ENCODE assay signal across 9 cellular contexts in the genomic region with DNA sequence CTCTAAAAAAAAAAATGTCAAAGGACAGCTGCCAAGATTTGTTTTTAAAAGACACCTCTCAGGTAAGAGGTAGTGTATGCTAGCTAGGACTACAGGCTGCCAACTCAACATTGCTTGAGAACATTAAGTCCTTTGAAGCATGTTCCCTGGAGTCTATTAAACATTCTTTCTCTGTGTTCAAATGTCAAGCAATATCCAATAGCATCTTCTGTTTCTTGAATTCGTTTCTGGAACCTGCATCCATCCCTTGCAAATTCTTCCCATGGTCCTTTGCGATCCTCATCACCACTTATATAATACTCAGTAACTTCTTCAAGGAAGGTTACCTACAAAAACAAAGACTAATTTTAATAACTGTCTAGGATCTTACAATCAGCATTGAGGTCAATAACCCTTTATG. TPM values are rescaled to one million over a fixed set of nuclear protein-coding genes. Genes with fewer than 3 reads are reported as not detected.
DNase-seq lines count a peak whose midpoint lies in the region; ATAC-seq and TF ChIP-seq lines count a peak whose summit lies in the region.
"Had no signal": no experiment of that assay in that cellular context is flagged by ENCODE, and none has a peak within 500 bp of the region (broad histone marks: within the 10 kb centered on the region; RNA-seq: fewer than 3 reads in every experiment).

No MANE protein-coding gene starts in this region.

- peak overlapping the region; percentile 99 for H3K4me3 Mint-ChIP-seq in natural killer cell treated with Interleukin-12 subunit alpha and Interleukin-12 subunit beta and Interleukin-15 and Interleukin-18, amount 100 ng/mL, for 72 hours

- no peak for TF ChIP-seq POLR2A in breast epithelium (IDR thresholded peaks at IDR 0.05)

- TF ChIP-seq CTCF in breast epithelium (IDR thresholded peaks at IDR 0.05) (no peak), foreskin keratinocyte (conservative IDR thresholded peaks at IDR 0.05) (no peak)

- no peaks in the 10 kb centered on the region for H3K27me3 ChIP-seq in BLaER1 treated with 17β-estradiol and CSF1 and Interleukin-3, amounts not matched to agents 10 nM and 100 nM
- no peaks in the 10 kb centered on the region for H3K27me3 ChIP-seq in HUES6 (ENCODE audit: control insufficient read depth, insufficient read depth, low read length)
- H3K27me3 ChIP-seq in breast epithelium: no peaks in the 10 kb centered on the region
- H3K27me3 ChIP-seq in foreskin keratinocyte: no peaks in the 10 kb centered on the region

- DNase-seq in breast epithelium (ENCODE audit: low spot score in 2 of 2) (peak in 1 of 2 donors; percentile 53), left lobe of liver (ENCODE audit: low spot score) (no peak), foreskin keratinocyte (no peak)
- no peak for DNase-seq in natural killer cell treated with Interleukin-12 subunit alpha and Interleukin-12 subunit beta and Interleukin-15 and Interleukin-18, amount 100 ng/mL, for 72 hours (ENCODE audit: low spot score)
- DNase-seq: SHP77 had no signal

- H3K27me3 Mint-ChIP-seq in natural killer cell treated with Interleukin-12 subunit alpha and Interleukin-12 subunit beta and Interleukin-15 and Interleukin-18, amount 100 ng/mL, for 72 hours: no peaks in the 10 kb centered on the region

- ATAC-seq in natural killer cell treated with Interleukin-12 subunit alpha and Interleukin-12 subunit beta and Interleukin-15 and Interleukin-18, amount 100 ng/mL, for 72 hours: no peak
- ATAC-seq in GM19328 (IDR thresholded peaks at IDR 0.05; ENCODE audit: unreplicated experiment) (no peak), left lobe of liver (no peak), foreskin keratinocyte (no peak), HG03045 (IDR thresholded peaks at IDR 0.05; ENCODE audit: unreplicated experiment) (no peak)

- peaks cover 93 to 100% (median 100%) of the 10 kb centered on the region in 11 experiments for H4K20me1 ChIP-seq in BLaER1 treated with 17β-estradiol and CSF1 and Interleukin-3, amounts not matched to agents 10 nM and 100 nM

- peaks cover 16 to 35% of the 10 kb centered on the region in 2 donors for H3K4me1 Mint-ChIP-seq in natural killer cell treated with Interleukin-12 subunit alpha and Interleukin-12 subunit beta and Interleukin-15 and Interleukin-18, amount 100 ng/mL, for 72 hours (ENCODE audit: low read depth in 2 of 2)

- H3K9me3 ChIP-seq in BLaER1 treated with 17β-estradiol and CSF1 and Interleukin-3, amounts not matched to agents 10 nM and 100 nM (replicated peaks in 1 of 11): no peaks in the 10 kb centered on the region
- H3K9me3 ChIP-seq in HUES6 (ENCODE audit: control insufficient read depth, insufficient read depth, low read depth, low read length) (no peaks in the 10 kb centered on the region), breast epithelium (no peaks in the 10 kb centered on the region)

- peak overlapping the region in 8 of 11 experiments; percentile 5 to 98 (median 76); a peak in 12 of 22 replicates for H3K9ac ChIP-seq in BLaER1 treated with 17β-estradiol and CSF1 and Interleukin-3, amounts not matched to agents 10 nM and 100 nM
- no peak overlapping the region for H3K9ac ChIP-seq in HUES6 (ENCODE audit: low read length)

- no peak overlapping the region for H3K27ac ChIP-seq in BLaER1 treated with 17β-estradiol and CSF1 and Interleukin-3, amounts not matched to agents 10 nM and 100 nM
- no peak overlapping the region for H3K27ac ChIP-seq in HUES6 (ENCODE audit: low read depth, low read length)
- peak overlapping the region in 1 of 2 donors; percentile 100 for H3K27ac ChIP-seq in breast epithelium
- no peak overlapping the region for H3K27ac ChIP-seq in foreskin keratinocyte

- intact Hi-C loops in breast epithelium (cut with DNase I; ENCODE audit: low total_unique reads): no loop called here

- H3K4me2 ChIP-seq in BLaER1 treated with 17β-estradiol and CSF1 and Interleukin-3, amounts not matched to agents 10 nM and 100 nM: peak overlapping the region; percentile 72 to 94 (median 88); a peak in 21 of 22 replicates

- peaks cover 11 to 31% (median 20%) of the 10 kb centered on the region in 10 experiments for H3K4me1 ChIP-seq in BLaER1 treated with 17β-estradiol and CSF1 and Interleukin-3, amounts not matched to agents 10 nM and 100 nM
- H3K4me1 ChIP-seq in HUES6 (ENCODE audit: control insufficient read depth, insufficient read depth, low read length): 0 out of 2 replicates have a peak, but pooled peaks cover 3% of the 10 kb centered on the region
- no peaks in the 10 kb centered on the region for H3K4me1 ChIP-seq in breast epithelium
- peaks cover 9% of the 10 kb centered on the region for H3K4me1 ChIP-seq in foreskin keratinocyte

- H3K9me3 Mint-ChIP-seq in natural killer cell treated with Interleukin-12 subunit alpha and Interleukin-12 subunit beta and Interleukin-15 and Interleukin-18, amount 100 ng/mL, for 72 hours: no peaks in the 10 kb centered on the region

- H3K36me3 Mint-ChIP-seq in natural killer cell treated with Interleukin-12 subunit alpha and Interleukin-12 subunit beta and Interleukin-15 and Interleukin-18, amount 100 ng/mL, for 72 hours: peaks cover 43% of the 10 kb centered on the region

- peaks cover 71 to 93% (median 82%) of the 10 kb centered on the region in 11 experiments for H3K36me3 ChIP-seq in BLaER1 treated with 17β-estradiol and CSF1 and Interleukin-3, amounts not matched to agents 10 nM and 100 nM
- H3K36me3 ChIP-seq in HUES6 (ENCODE audit: control insufficient read depth, insufficient read depth, low read length) (peaks cover 74% of the 10 kb centered on the region), breast epithelium (peaks cover 7% of the 10 kb centered on the region)

- H3K27ac Mint-ChIP-seq in natural killer cell treated with Interleukin-12 subunit alpha and Interleukin-12 subunit beta and Interleukin-15 and Interleukin-18, amount 100 ng/mL, for 72 hours: peak overlapping the region; percentile 12 to 44

- peak overlapping the region in 9 of 10 experiments; percentile 77 to 95 (median 92); a peak in 19 of 20 replicates for H3K4me3 ChIP-seq in BLaER1 treated with 17β-estradiol and CSF1 and Interleukin-3, amounts not matched to agents 10 nM and 100 nM
- H3K4me3 ChIP-seq in HUES6 (ENCODE audit: low read depth, low read length): peak overlapping the region; percentile 94; the same call in 1 of the 2 replicates
- peak overlapping the region in 2 of 3 donors; percentile 95 for H3K4me3 ChIP-seq in breast epithelium

RNA-seq across cellular contexts. Expression of a gene that starts 5.6 kb away (rescaled TPM):
- total RNA-seq in breast epithelium: 10 to 100 TPM; 47.5 to 91.6 (median 53.3) TPM
- total RNA-seq in natural killer cell treated with Interleukin-12 subunit alpha and Interleukin-12 subunit beta and Interleukin-15 and Interleukin-18, amount 100 ng/mL, for 72 hours: 10 to 100 TPM; 93.1 to 98.6 TPM
- 34.1 TPM for total RNA-seq in left lobe of liver
- total RNA-seq in foreskin keratinocyte: 28.8 TPM in 2 replicates
- 7.0 and 8.8 TPM in 2 replicates for polyA plus RNA-seq in foreskin keratinocyte

RNA-seq across cellular contexts. Expression of a gene that starts 46.3 kb away (rescaled TPM):
- total RNA-seq in breast epithelium (10 to 100 TPM in 2 of 3 donors, 1 to 10 TPM in 1; 1.4 to 34.0 (median 17.7) TPM), left lobe of liver (28.8 TPM), foreskin keratinocyte (4.4 and 6.0 TPM in 2 replicates)
- total RNA-seq in natural killer cell treated with Interleukin-12 subunit alpha and Interleukin-12 subunit beta and Interleukin-15 and Interleukin-18, amount 100 ng/mL, for 72 hours: under 1 TPM; 0.17 to 0.89 TPM
- polyA plus RNA-seq in foreskin keratinocyte: 2.0 and 2.4 TPM in 2 replicates
